ENCODE assay signal across 22 cellular contexts in genomic region chr16:82867425-82867824, GRCh38.
DNase-seq lines count a peak whose midpoint lies in the region; ATAC-seq and TF ChIP-seq lines count a peak whose summit lies in the region.
"Had no signal": no experiment of that assay in that cellular context is flagged by ENCODE, and none has a peak within 500 bp of the region (broad histone marks: within the 10 kb centered on the region; RNA-seq: fewer than 3 reads in every experiment).

No MANE protein-coding gene starts in this region.

- H3K36me3 ChIP-seq in mammary epithelial cell (ENCODE audit: insufficient read depth, low read length) (no peaks in the 10 kb centered on the region), thoracic aorta (no peaks in the 10 kb centered on the region)
- H3K36me3 ChIP-seq: gastroesophageal sphincter, MG63 had no signal

- H3K4me3 ChIP-seq in mammary epithelial cell (replicated peaks in 1 of 3; ENCODE audit: insufficient read depth in 1 of 3, low read depth in 2 of 3, low read length in 3 of 3), result no peak overlapping the region
- no peak overlapping the region for H3K4me3 ChIP-seq in fibroblast of the aortic adventitia (ENCODE audit: low read depth, low read length)
- peak overlapping the region; percentile 12 for H3K4me3 ChIP-seq in thoracic aorta
- H3K4me3 ChIP-seq: gastroesophageal sphincter, MG63 had no signal

- DNase-seq in DMS153 (lab: John Stamatoyannopoulos, UW) (peak; percentile 24), DMS153 treated with DMSO at 0.1 percent for 48 hours (lab: John Stamatoyannopoulos, UW; ENCODE audit: unreplicated experiment) (no peak), mammary epithelial cell (peak; percentile 23), fibroblast of the aortic adventitia (ENCODE audit: low read depth) (peak; percentile 26), thoracic aorta (ENCODE audit: low spot score) (no peak), NAMALWA (ENCODE audit: low spot score) (no peak)
- DNase-seq: activated CD4-positive, alpha-beta T cell treated with anti-CD3 and anti-CD28 coated beads for 36 hours; activated CD8-positive, alpha-beta T cell treated with anti-CD3 and anti-CD28 coated beads, Interleukin-2, amount 10 ng/mL, durations not matched to agents 7 days and 5 days; activated gamma-delta T cell; activated naive CD8-positive, alpha-beta T cell treated with anti-CD3 and anti-CD28 coated beads, Interleukin-2, amount 10 ng/mL, durations not matched to agents 7 days and 5 days; CD4-positive, CD25-positive, alpha-beta regulatory T cell; hippocampal formation; MG63; NCI-H1436 treated with DMSO at 0.1 percent for 48 hours; NCI-H446; stimulated activated CD4-positive, alpha-beta T cell treated with anti-CD3 and anti-CD28 coated beads, Interleukin-15, amount 100 ng/mL, for 24 hours; stimulated activated naive B cell treated with anti-CD40 and anti-IgM and Interleukin-4, amounts not matched to agents 10 μg/mL and 1 μg/mL and 100 μg/mL, for 72 hours had no signal

- no peak overlapping the region for H2AFZ ChIP-seq in mammary epithelial cell (ENCODE audit: low read depth, low read length)

- no peak overlapping the region for H3K27ac ChIP-seq in mammary epithelial cell (ENCODE audit: insufficient read depth, low read depth, low read length)
- H3K27ac ChIP-seq in thoracic aorta, result no peak overlapping the region
- H3K27ac ChIP-seq: 22Rv1, gastroesophageal sphincter had no signal

- 59% methylated on average over 1 of the region's 1 CpG for WGBS in mammary epithelial cell (ENCODE audit: low coverage, missing lambda C conversion rate)

- intact Hi-C loops in mammary epithelial cell (cut with micrococcal nuclease), result no loop called here

- H3K4me1 ChIP-seq in mammary epithelial cell (ENCODE audit: insufficient read depth, low read length), result no peaks in the 10 kb centered on the region
- peaks cover 0 to 9% of the 10 kb centered on the region in 2 donors for H3K4me1 ChIP-seq in thoracic aorta (ENCODE audit: control insufficient read depth in 1 of 2, low read depth in 2 of 2)
- H3K4me1 ChIP-seq: gastroesophageal sphincter had no signal

- no peak overlapping the region for H3K9ac ChIP-seq in mammary epithelial cell (ENCODE audit: insufficient read depth, low read length)

- TF ChIP-seq CTCF in mammary epithelial cell (conservative IDR thresholded peaks at IDR 0.05 in 1 of 2, IDR thresholded peaks at IDR 0.05 in 1 of 2; ENCODE audit: extremely low read depth in 1 of 2, insufficient read depth in 1 of 2, low read depth in 1 of 2, low read length in 2 of 2), result no peak
- TF ChIP-seq CTCF in fibroblast of the aortic adventitia (IDR thresholded peaks at IDR 0.05; ENCODE audit: insufficient read depth, low read length), result no peak
- no peak for TF ChIP-seq CTCF in thoracic aorta (IDR thresholded peaks at IDR 0.05)

- ATAC-seq in thoracic aorta (ENCODE audit: insufficient number of reproducible peaks, low FRiP score, low read depth) (no peak), HG03460 (IDR thresholded peaks at IDR 0.05; ENCODE audit: unreplicated experiment) (no peak), GM21390 (IDR thresholded peaks at IDR 0.05; ENCODE audit: unreplicated experiment) (no peak)
- ATAC-seq: activated CD4-positive, alpha-beta T cell treated with anti-CD3 and anti-CD28 coated beads for 36 hours; activated CD8-positive, alpha-beta T cell treated with anti-CD3 and anti-CD28 coated beads, Interleukin-2, amount 10 ng/mL, durations not matched to agents 7 days and 5 days; gastroesophageal sphincter; sciatic nerve; stimulated activated naive B cell treated with anti-CD40 and anti-IgM and Interleukin-4, amounts not matched to agents 10 μg/mL and 1 μg/mL and 100 μg/mL, for 72 hours had no signal

- H4K20me1 ChIP-seq in mammary epithelial cell (ENCODE audit: insufficient read depth, low read length), result no peaks in the 10 kb centered on the region

- H3K4me2 ChIP-seq in mammary epithelial cell (ENCODE audit: insufficient read depth, low read depth, low read length), result no peak overlapping the region

- peaks cover 10% of the 10 kb centered on the region for H3K9me3 ChIP-seq in mammary epithelial cell (replicated peaks; ENCODE audit: insufficient read depth, low read length)
- H3K9me3 ChIP-seq in thoracic aorta, result peaks cover 3% of the 10 kb centered on the region
- H3K9me3 ChIP-seq: MG63 had no signal

- CTCF ChIA-PET in mammary epithelial cell (lab: Charles Lee; ENCODE audit: low non-redundant PET), result no interaction called here

- H3K27me3 ChIP-seq in mammary epithelial cell (ENCODE audit: insufficient read depth, low read length) (no peaks in the 10 kb centered on the region), thoracic aorta (replicated peaks; ENCODE audit: insufficient read depth) (no peaks in the 10 kb centered on the region)
- H3K27me3 ChIP-seq: gastroesophageal sphincter, MG63 had no signal

- BruUV-seq in mammary epithelial cell (replicated peaks; lab: Mats Ljungman, UMichigan), result no TSS peak

- in situ Hi-C loops in mammary epithelial cell (cut with MboI; ENCODE audit: low sequenced_read_pairs in 2 of 2), result no loop called here

- H3K79me2 ChIP-seq in mammary epithelial cell (ENCODE audit: insufficient read depth, low read length), result peaks cover 54% of the 10 kb centered on the region

- dilution Hi-C loops in mammary epithelial cell (cut with HindIII; ENCODE audit: low sequenced_read_pairs), result no loop called here

Comparison
In these comparisons a context has a peak if more than half of its experiments do, and no peak if none do; other contexts are left out.
1. DNase-seq: peak in DMS153 (single experiment), mammary epithelial cell (single experiment) and fibroblast of the aortic adventitia (single experiment); none in DMS153 treated with DMSO at 0.1 percent for 48 hours (single experiment), thoracic aorta (single experiment) and NAMALWA (single experiment).